In genomic region chr15:71116942-71117341, GRCh38 we compare ENCODE assay signal across 1 cellular context.
TF ChIP-seq lines count a peak whose summit lies in the region.

No MANE protein-coding gene starts in this region.

TF ChIP-seq in IMR-90, 13 proteins besides CTCF, POLR2A, EP300 and RAD21 (continued from another document):
- TF ChIP-seq NFE2L2 (IDR thresholded peaks at IDR 0.05; ENCODE audit: low read depth, low read length) = no peak
- TF ChIP-seq CEBPB (IDR thresholded peaks at IDR 0.05; ENCODE audit: low read depth, low read length) = no peak
- TF ChIP-seq CHD1 (IDR thresholded peaks at IDR 0.05; ENCODE audit: low read depth, low read length) = no peak
- no peak for TF ChIP-seq FOS (IDR thresholded peaks at IDR 0.05; ENCODE audit: low read depth, low read length)
- no peak for TF ChIP-seq RCOR1 (IDR thresholded peaks at IDR 0.05; ENCODE audit: insufficient replicate concordance, low read length)
- no peak for TF ChIP-seq ELK1 (IDR thresholded peaks at IDR 0.05; ENCODE audit: borderline replicate concordance, low read depth, low read length)
- TF ChIP-seq BHLHE40 (IDR thresholded peaks at IDR 0.05; ENCODE audit: low read depth, low read length) = no peak
- TF ChIP-seq MXI1 (IDR thresholded peaks at IDR 0.05; ENCODE audit: borderline replicate concordance, low read depth, low read length) = no peak
- no peak for TF ChIP-seq MAFK (IDR thresholded peaks at IDR 0.05; ENCODE audit: low read depth, low read length)
